ENCODE assay signal across 8 cellular contexts in the genomic region with DNA sequence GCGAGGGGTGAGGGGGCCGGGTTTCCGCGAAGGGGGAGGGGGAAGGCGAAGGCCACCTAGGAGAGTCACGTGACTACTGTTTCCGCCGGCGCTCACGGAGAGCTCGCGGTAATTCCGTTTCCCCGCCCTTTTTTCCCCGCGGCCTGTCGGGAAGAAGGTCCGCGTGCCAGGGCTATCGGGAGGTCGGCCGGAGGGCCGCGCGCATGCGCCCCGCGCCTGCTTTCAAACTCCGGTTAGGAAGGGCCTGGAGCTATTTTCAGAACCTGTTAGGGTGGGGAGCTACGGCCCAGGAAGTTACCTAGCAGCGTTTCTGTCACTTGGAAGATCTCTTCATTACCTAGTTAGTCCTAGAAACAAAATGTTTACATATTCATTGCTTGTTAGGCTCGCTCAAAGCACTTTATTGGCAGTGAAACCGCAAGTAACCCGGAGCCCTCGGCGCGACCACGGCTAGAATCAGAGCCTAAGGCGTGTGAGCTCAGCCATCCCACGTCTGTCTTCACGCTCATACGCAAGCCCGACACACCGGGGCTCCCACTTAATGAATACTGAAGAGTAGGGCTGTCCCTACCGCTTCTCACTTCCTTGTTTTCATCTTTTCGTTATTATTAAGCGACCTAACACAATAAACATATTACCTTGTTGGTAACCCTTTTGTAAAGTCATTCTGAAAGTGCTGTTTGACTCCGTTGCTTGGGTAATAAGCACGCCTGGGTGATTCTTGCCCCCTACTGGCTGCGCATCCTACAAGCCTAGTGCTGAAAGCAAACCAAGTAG. TPM values are rescaled to one million over a fixed set of nuclear protein-coding genes. Genes with fewer than 3 reads are reported as not detected.
A peak's percentile ranks its signal among the peaks of the same experiment; 100 is the strongest.
DNase-seq lines count a peak whose midpoint lies in the region; ATAC-seq and TF ChIP-seq lines count a peak whose summit lies in the region.

No MANE protein-coding gene starts in this region.

- no peaks in the 10 kb centered on the region for H3K4me1 ChIP-seq in BE2C

- H3K36me3 ChIP-seq in BE2C: peaks cover 6% of the 10 kb centered on the region; the same call in 1 of the 2 replicates

- ATAC-seq in HG03432 (IDR thresholded peaks at IDR 0.05; ENCODE audit: unreplicated experiment): peak; percentile 69

- TF ChIP-seq CTCF in BE2C (IDR thresholded peaks at IDR 0.05; ENCODE audit: low read depth, low read length) (peak; percentile 94), choroid plexus epithelial cell (conservative IDR thresholded peaks at IDR 0.05; ENCODE audit: low read depth, low read length) (peak; percentile 92)

- peak; percentile 99 for DNase-seq in BE2C
- DNase-seq in NCI-H460 (ENCODE audit: extremely low read depth, low read depth): peak; percentile 99
- peak; percentile 95 for DNase-seq in activated CD4-positive, alpha-beta T cell treated with anti-CD3 and anti-CD28 coated beads for 24 hours (ENCODE audit: low read depth in 2 of 2)
- peak; percentile 99 for DNase-seq in choroid plexus epithelial cell (ENCODE audit: low read depth)
- peak; percentile 99 for DNase-seq in kidney tubule cell (ENCODE audit: low spot score)
- DNase-seq in stimulated activated CD4-positive, alpha-beta T cell treated with anti-CD3 and anti-CD28 coated beads, Interleukin-1b, Interleukin-23, amount 100 ng/mL, for 24 hours (ENCODE audit: low read depth in 4 of 4, low spot score in 1 of 4): peak; percentile 89 to 96 (median 94)

- peak; percentile 75 for TF ChIP-seq POLR2A in GM19099 (IDR thresholded peaks at IDR 0.05; ENCODE audit: extremely low read depth, insufficient read length, low read depth)

- no peaks in the 10 kb centered on the region for H3K27me3 ChIP-seq in BE2C

- H3K9me3 ChIP-seq in BE2C: no peaks in the 10 kb centered on the region

- H3K4me3 ChIP-seq in BE2C (ENCODE audit: low read depth, low read length): peak overlapping the region; percentile 79
- H3K4me3 ChIP-seq in choroid plexus epithelial cell (ENCODE audit: low read depth, low read length): peak overlapping the region; percentile 87

RNA-seq across cellular contexts. Expression of gene SBNO1, which starts 0.7 kb away (rescaled TPM):
- polyA plus RNA-seq in BE2C (2012; ENCODE audit: insufficient read depth, insufficient read length, low read depth): 18.9 TPM
- total RNA-seq in NCI-H460 (2014; rRNA removed; shearing (Covaris generic)): 30.7 and 37.4 TPM in 2 replicates
- 11.8 and 13.4 TPM in 2 replicates for polyA plus RNA-seq in NCI-H460 (2014; cell fraction: nucleus; rRNA removed)

RNA-seq across cellular contexts. Expression of gene KMT5A, which starts 18.6 kb away (rescaled TPM):
- 57.7 TPM for polyA plus RNA-seq in BE2C (2012; ENCODE audit: insufficient read depth, insufficient read length, low read depth)
- 91.0 and 95.4 TPM in 2 replicates for total RNA-seq in NCI-H460 (2014; rRNA removed; shearing (Covaris generic))
- 94.8 and 113 TPM in 2 replicates for polyA plus RNA-seq in NCI-H460 (2014; cell fraction: nucleus; rRNA removed)

Comparison
In these comparisons a context has a peak if more than half of its experiments do, and no peak if none do; other contexts are left out.
1. Peak in every context shown above with its lines: DNase-seq, ATAC-seq and H3K4me3 ChIP-seq.